Comparison of ENCODE assay signal across 23 cellular contexts in genomic region chr12:92528097-92528496, GRCh38.
"Had no signal": no experiment of that assay in that cellular context is flagged by ENCODE, and none has a peak within 500 bp of the region (broad histone marks: within the 10 kb centered on the region; RNA-seq: fewer than 3 reads in every experiment).

No MANE protein-coding gene starts in this region.

- FAIRE-seq: small intestine had no signal

- DNase-seq: effector CD4-positive, alpha-beta T cell; foreskin keratinocyte; head of caudate nucleus; left colon; left ventricle myocardium superior; mesenchymal stem cell; midbrain; nucleus accumbens; ovary; small intestine; stimulated activated CD4-positive, alpha-beta T cell treated with anti-CD3 and anti-CD28 coated beads, Interleukin-12 subunit alpha, Interleukin-12 subunit beta, amount 100 ng/mL, for 4 hours; stimulated activated naive CD4-positive, alpha-beta T cell; stomach; substantia nigra; transverse colon had no signal

- H3K27me3 Mint-ChIP-seq: natural killer cell treated with Interleukin-12 subunit alpha and Interleukin-12 subunit beta and Interleukin-15 and Interleukin-18, amount 100 ng/mL, for 72 hours had no signal

- H3K4me2 ChIP-seq: hepatocyte, neural progenitor cell had no signal

- H3K27me3 ChIP-seq: foreskin keratinocyte, hepatocyte, neural progenitor cell, ovary, right atrium auricular region, stomach, transverse colon had no signal

- ATAC-seq: esophagus mucosa; foreskin keratinocyte; left colon; left ventricle myocardium superior; natural killer cell treated with Interleukin-12 subunit alpha and Interleukin-12 subunit beta and Interleukin-15 and Interleukin-18, amount 100 ng/mL, for 72 hours had no signal

- H3K27ac Mint-ChIP-seq: neural progenitor cell had no signal

- H3K27ac ChIP-seq: coronary artery, foreskin keratinocyte, hepatocyte, neural progenitor cell, ovary, right atrium auricular region, stomach, thoracic aorta, transverse colon had no signal

- H3K9ac ChIP-seq: neural progenitor cell had no signal

- H2AFZ ChIP-seq: hepatocyte, neural progenitor cell had no signal

- H3K4me1 ChIP-seq: foreskin keratinocyte, right atrium auricular region, stomach had no signal

- H3K36me3 Mint-ChIP-seq: neural progenitor cell had no signal

- H3K9me3 ChIP-seq: ovary, right atrium auricular region, stomach, thoracic aorta, transverse colon had no signal

- H3K36me3 ChIP-seq: neural progenitor cell, ovary, right atrium auricular region, stomach, thoracic aorta, transverse colon had no signal

- H3K4me3 ChIP-seq: coronary artery, hepatocyte, lung, neural progenitor cell, ovary, right atrium auricular region, stomach, thoracic aorta, transverse colon had no signal

- H3K4me3 Mint-ChIP-seq: natural killer cell treated with Interleukin-12 subunit alpha and Interleukin-12 subunit beta and Interleukin-15 and Interleukin-18, amount 100 ng/mL, for 72 hours; neural progenitor cell had no signal

- H3K79me2 ChIP-seq: hepatocyte had no signal
